Comparison of ENCODE assay signal across 8 cellular contexts in the genomic region with DNA sequence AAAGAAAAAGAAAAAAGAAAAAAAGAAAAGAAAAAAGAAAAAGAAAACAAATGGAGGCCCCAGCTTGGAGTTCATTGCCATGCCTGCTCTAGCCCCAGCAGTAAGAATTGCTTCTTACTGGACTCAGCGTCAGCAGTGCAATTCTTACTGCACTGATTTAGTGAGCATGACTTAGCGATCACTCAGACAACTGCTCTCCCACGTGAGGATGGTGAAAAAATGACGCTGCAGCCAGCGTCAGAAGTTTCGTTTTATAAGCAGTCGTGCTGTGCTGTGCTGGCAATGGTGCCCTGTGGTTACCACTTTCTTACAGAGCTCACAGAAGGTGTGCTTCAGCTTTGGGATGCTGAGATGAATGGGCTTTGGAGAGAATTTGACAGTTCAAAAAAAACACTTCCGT.
DNase-seq lines count a peak whose midpoint lies in the region; ATAC-seq and TF ChIP-seq lines count a peak whose summit lies in the region.

No MANE protein-coding gene starts in this region.

- no peaks in the 10 kb centered on the region for H3K79me2 ChIP-seq in fibroblast of lung (ENCODE audit: control insufficient read depth, insufficient read depth, low read length)

- DNase-seq in HCEC 1CT (peak; percentile 74), fibroblast of lung (ENCODE audit: low read depth in 2 of 2) (peak; percentile 69 to 73), SW 1271 (lab: John Stamatoyannopoulos, UW) (no peak)
- peak; percentile 11 to 25 for DNase-seq in activated CD4-positive, alpha-beta T cell treated with anti-CD3 and anti-CD28 coated beads, Interleukin-2, amount 50 U/mL, for 4 hours
- peak; percentile 10 to 23 for DNase-seq in stimulated activated CD4-positive, alpha-beta T cell treated with anti-CD3 and anti-CD28 coated beads, Interleukin-2, amount 100 ng/mL, for 48 hours

- no peaks in the 10 kb centered on the region for H3K9me3 ChIP-seq in fibroblast of lung (ENCODE audit: control insufficient read depth, insufficient read depth, low read depth, low read length)

- no peaks in the 10 kb centered on the region for H3K36me3 ChIP-seq in fibroblast of lung (ENCODE audit: control insufficient read depth, insufficient read depth, low read length)

- peak overlapping the region; percentile 58 for H3K4me2 ChIP-seq in fibroblast of lung (ENCODE audit: extremely low read depth, insufficient read depth, low read length)

- no peaks in the 10 kb centered on the region for H4K20me1 ChIP-seq in fibroblast of lung (ENCODE audit: control insufficient read depth, extremely low read depth, insufficient read depth, low read length)

- no peaks in the 10 kb centered on the region for H3K27me3 ChIP-seq in fibroblast of lung (ENCODE audit: control insufficient read depth, insufficient read depth, low read length)

- H3K4me1 ChIP-seq in fibroblast of lung (ENCODE audit: control insufficient read depth, extremely low read depth, insufficient read depth, low read length), result no peaks in the 10 kb centered on the region

- H3K9ac ChIP-seq in fibroblast of lung (ENCODE audit: insufficient read depth, low read length), result peak overlapping the region; percentile 23

- no peak for TF ChIP-seq CTCF in fibroblast of lung (conservative IDR thresholded peaks at IDR 0.05 in 1 of 2, IDR thresholded peaks at IDR 0.05 in 1 of 2; ENCODE audit: low read depth in 1 of 2, low read length in 2 of 2)

- peak overlapping the region in 1 of 4 experiments; percentile 2 for H3K4me3 ChIP-seq in fibroblast of lung (replicated peaks in 1 of 4; ENCODE audit: control extremely low read depth in 1 of 4, insufficient read depth in 1 of 4, low read depth in 3 of 4, low read length in 4 of 4)

- H3K27ac ChIP-seq in fibroblast of lung (ENCODE audit: insufficient read depth, low read length), result peak overlapping the region; percentile 44

- H2AFZ ChIP-seq in fibroblast of lung (ENCODE audit: low read length), result peak overlapping the region; percentile 14

- ATAC-seq in HG03342 (IDR thresholded peaks at IDR 0.05; ENCODE audit: unreplicated experiment), result no peak
- no peak for ATAC-seq in HG03196 (IDR thresholded peaks at IDR 0.05; ENCODE audit: unreplicated experiment)
- no peak for ATAC-seq in GM19452 (IDR thresholded peaks at IDR 0.05; ENCODE audit: unreplicated experiment)

Comparison
In these comparisons a context has a peak if more than half of its experiments do, and no peak if none do; other contexts are left out.
1. DNase-seq: peak in HCEC 1CT (single experiment), activated CD4-positive, alpha-beta T cell treated with anti-CD3 and anti-CD28 coated beads, Interleukin-2, amount 50 U/mL, for 4 hours (2 of 2), fibroblast of lung (2 of 2) and stimulated activated CD4-positive, alpha-beta T cell treated with anti-CD3 and anti-CD28 coated beads, Interleukin-2, amount 100 ng/mL, for 48 hours (2 of 2); none in SW 1271 (0 of 2).